Comparison of ENCODE assay signal across 8 cellular contexts in genomic region chr18:7945882-7946281, GRCh38.
DNase-seq lines count a peak whose midpoint lies in the region; ATAC-seq, FAIRE-seq and TF ChIP-seq lines count a peak whose summit lies in the region.

No MANE protein-coding gene starts in this region.

- no peaks in the 10 kb centered on the region for H3K27me3 ChIP-seq in smooth muscle cell (ENCODE audit: low read depth)

- no peak for TF ChIP-seq CTCF in foreskin fibroblast (IDR thresholded peaks at IDR 0.05; ENCODE audit: low read depth, low read length)
- no peak for TF ChIP-seq CTCF in smooth muscle cell (IDR thresholded peaks at IDR 0.05; ENCODE audit: borderline replicate concordance, insufficient read depth, poor library complexity, severe bottlenecking)
- no peak for TF ChIP-seq CTCF in GM20000 (IDR thresholded peaks at IDR 0.05; ENCODE audit: extremely low read depth, missing control alignments)

- H3K4me1 ChIP-seq in smooth muscle cell (ENCODE audit: low read depth) = peaks cover 9% of the 10 kb centered on the region

- FAIRE-seq in H54 (lab: Jason Lieb, UNC) = peak; percentile 90

- H3K36me3 ChIP-seq in smooth muscle cell (ENCODE audit: low read depth) = no peaks in the 10 kb centered on the region

- peak; percentile 40 for DNase-seq in H54 (ENCODE audit: insufficient read length, low spot score)
- peak; percentile 42 for DNase-seq in T1000 (lab: John Stamatoyannopoulos, UW)
- peak; percentile 91 to 95 for DNase-seq in foreskin fibroblast
- DNase-seq in smooth muscle cell (lab: John Stamatoyannopoulos, UW; ENCODE audit: unreplicated experiment) = no peak
- no peak for DNase-seq in GM20000 (ENCODE audit: low spot score)
- DNase-seq in NCI-H1694 (lab: John Stamatoyannopoulos, UW) = no peak
- no peak for DNase-seq in naive thymus-derived CD8-positive, alpha-beta T cell
- DNase-seq in cortex of kidney (lab: John Stamatoyannopoulos, UW) = no peak

- no peaks in the 10 kb centered on the region for H4K20me1 ChIP-seq in smooth muscle cell (ENCODE audit: low read depth)

- H3K27me3 Mint-ChIP-seq in naive thymus-derived CD8-positive, alpha-beta T cell = peaks cover 0 to 3% (median 0%) of the 10 kb centered on the region in 5 donors

- peak overlapping the region; percentile 82 for H3K4me2 ChIP-seq in smooth muscle cell

- H3K4me3 ChIP-seq in foreskin fibroblast (ENCODE audit: low read depth in 1 of 2, low read length in 2 of 2) (no peak overlapping the region), smooth muscle cell (peak overlapping the region; percentile 27)

- peaks cover 0 to 25% (median 0%) of the 10 kb centered on the region in 9 donors for H3K9me3 Mint-ChIP-seq in naive thymus-derived CD8-positive, alpha-beta T cell

- H3K27ac ChIP-seq in smooth muscle cell (ENCODE audit: low read depth) = peak overlapping the region; percentile 99

- no peak for ATAC-seq in naive thymus-derived CD8-positive, alpha-beta T cell

- H3K9me3 ChIP-seq in smooth muscle cell (replicated peaks; ENCODE audit: low read depth) = no peaks in the 10 kb centered on the region

- no peak for TF ChIP-seq POLR2A in H54 (IDR thresholded peaks at IDR 0.05; ENCODE audit: low read depth, low read length)

- peak overlapping the region in 1 of 10 donors; percentile 84 for H3K4me3 Mint-ChIP-seq in naive thymus-derived CD8-positive, alpha-beta T cell

- no peaks in the 10 kb centered on the region for H3K36me3 Mint-ChIP-seq in naive thymus-derived CD8-positive, alpha-beta T cell

- POLR2A ChIA-PET in naive thymus-derived CD8-positive, alpha-beta T cell (lab: Charles Lee) = no interaction called here

- H3K4me1 Mint-ChIP-seq in naive thymus-derived CD8-positive, alpha-beta T cell = no peaks in the 10 kb centered on the region

- H3F3A ChIP-seq in smooth muscle cell (ENCODE audit: low read depth) = peaks cover 10% of the 10 kb centered on the region

- peak overlapping the region in 1 of 10 donors; percentile 84 for H3K27ac Mint-ChIP-seq in naive thymus-derived CD8-positive, alpha-beta T cell

- H3K9ac ChIP-seq in smooth muscle cell (ENCODE audit: low read depth) = peak overlapping the region; percentile 91

- H2AFZ ChIP-seq in smooth muscle cell (ENCODE audit: low read depth) = no peak overlapping the region

- H3K79me2 ChIP-seq in smooth muscle cell (ENCODE audit: low read depth) = no peaks in the 10 kb centered on the region

- WGBS in smooth muscle cell (ENCODE audit: low lambda C conversion rate) = 2% methylated on average over 3 of the region's 3 CpGs

Comparison
In these comparisons a context has a peak if more than half of its experiments do, and no peak if none do; other contexts are left out.
1. DNase-seq: peak in H54 (single experiment), T1000 (single experiment) and foreskin fibroblast (2 of 2); none in smooth muscle cell (single experiment), GM20000 (single experiment), NCI-H1694 (single experiment), naive thymus-derived CD8-positive, alpha-beta T cell (0 of 10) and cortex of kidney (single experiment).